1 cellular context compared by ENCODE assay signal in genomic region chr7:134770676-134771075, GRCh38.
TF ChIP-seq lines count a peak whose summit lies in the region.

No MANE protein-coding gene starts in this region.

TF ChIP-seq in GM23338, 12 proteins besides CTCF, POLR2A, EP300 and RAD21 (continued from another document):
- no peak for TF ChIP-seq REST (IDR thresholded peaks at IDR 0.05; ENCODE audit: unreplicated experiment)
- no peak for TF ChIP-seq NANOG (IDR thresholded peaks at IDR 0.05; ENCODE audit: borderline replicate concordance)
- no peak for TF ChIP-seq STAT1 (IDR thresholded peaks at IDR 0.05; ENCODE audit: unreplicated experiment)
- no peak for TF ChIP-seq EZH2phosphoT487 (IDR thresholded peaks at IDR 0.05; ENCODE audit: unreplicated experiment)
- TF ChIP-seq ETS1 (IDR thresholded peaks at IDR 0.05): no peak
